Comparison of ENCODE assay signal across 11 cellular contexts in the genomic region with DNA sequence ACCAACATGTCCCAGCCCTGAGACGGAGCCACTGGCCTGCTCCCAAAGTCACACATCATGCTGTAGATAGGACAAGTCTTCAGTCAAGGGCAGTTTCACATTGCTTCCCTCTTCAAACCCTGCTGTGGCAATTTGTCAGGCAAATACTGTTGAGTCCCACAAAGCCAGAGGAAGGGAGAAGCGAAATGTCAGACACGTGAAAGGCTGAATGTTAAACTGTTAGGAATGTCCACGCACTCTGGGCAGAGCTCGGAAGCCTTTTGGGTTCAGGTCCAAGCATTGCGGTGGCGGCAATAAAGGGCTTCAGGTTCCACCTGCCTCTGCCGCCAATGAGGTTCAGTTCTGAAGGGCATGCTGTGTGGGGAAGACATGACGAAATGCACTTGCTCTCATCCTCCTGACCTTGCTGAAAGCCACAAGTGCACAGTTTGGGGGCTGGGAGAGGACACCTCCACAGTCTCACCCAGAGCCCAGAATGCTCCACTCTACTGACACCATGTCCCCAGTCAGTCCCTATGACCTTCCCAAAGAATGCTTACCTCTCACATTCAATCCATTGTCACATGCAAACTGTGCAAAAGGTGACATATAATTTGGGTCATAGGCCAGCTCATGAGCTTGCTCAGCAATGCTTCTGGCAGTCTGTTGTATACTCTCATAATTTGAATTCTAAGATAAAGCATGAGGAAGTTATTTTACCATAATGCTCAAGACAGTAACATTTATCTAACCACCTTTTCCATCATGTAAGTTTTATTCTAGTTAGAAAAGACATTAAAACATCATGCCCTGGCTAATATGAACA. TPM values are rescaled to one million over a fixed set of nuclear protein-coding genes. Genes with fewer than 3 reads are reported as not detected.
A peak's percentile ranks its signal among the peaks of the same experiment; 100 is the strongest.
DNase-seq lines count a peak whose midpoint lies in the region; ATAC-seq and TF ChIP-seq lines count a peak whose summit lies in the region.
"Had no signal": no experiment of that assay in that cellular context is flagged by ENCODE, and none has a peak within 500 bp of the region (broad histone marks: within the 10 kb centered on the region; RNA-seq: fewer than 3 reads in every experiment).

No MANE protein-coding gene starts in this region.

- H3K4me3 Mint-ChIP-seq in CD4-positive, alpha-beta T cell = no peak overlapping the region

- no peak for TF ChIP-seq CTCF in heart right ventricle (IDR thresholded peaks at IDR 0.05)
- peak in 1 of 5 experiments; percentile 14 for TF ChIP-seq CTCF in gastrocnemius medialis (IDR thresholded peaks at IDR 0.05 in 4 of 5, conservative IDR thresholded peaks at IDR 0.05 in 1 of 5)
- no peak for TF ChIP-seq CTCF in CD4-positive, alpha-beta T cell (IDR thresholded peaks at IDR 0.05)

- no peaks in the 10 kb centered on the region for H3K9me3 Mint-ChIP-seq in CD4-positive, alpha-beta T cell

- no peaks in the 10 kb centered on the region for H3K4me1 Mint-ChIP-seq in CD4-positive, alpha-beta T cell (ENCODE audit: low read depth)

- H3K4me3 ChIP-seq in heart right ventricle (no peak overlapping the region), gastrocnemius medialis (peak overlapping the region in 1 of 4 donors; percentile 20)

- no peaks in the 10 kb centered on the region for H3K27me3 Mint-ChIP-seq in CD4-positive, alpha-beta T cell

- H3K36me3 Mint-ChIP-seq in CD4-positive, alpha-beta T cell (ENCODE audit: low read depth) = peaks cover 80% of the 10 kb centered on the region

- H3K27me3 ChIP-seq in heart right ventricle (no peaks in the 10 kb centered on the region), gastrocnemius medialis (no peaks in the 10 kb centered on the region)
- no peaks in the 10 kb centered on the region for H3K27me3 ChIP-seq in CD4-positive, alpha-beta T cell (ENCODE audit: control insufficient read depth, insufficient read depth, low read length)

- WGBS in heart right ventricle, 2 donors = 59 to 67% methylated on average over 9 of the region's 9 CpGs

- CTCF ChIA-PET in CD4-positive, alpha-beta T cell (lab: Charles Lee) = interaction anchor here (1.5 kb wide), 1 partner anchor 87 kb away, joined by 6 read pairs; a partner anchor contains a TSS

- intact Hi-C loops in heart right ventricle (cut with DNase I) = loop anchor here in 2 of 10 donors (5.0 kb wide), 1 partner anchor 44 kb away; a partner anchor contains a TSS
- intact Hi-C loops in gastrocnemius medialis (cut with DNase I; ENCODE audit: low total_unique reads) = loop anchor here (1.0 kb wide), 1 partner anchor 45 kb away; a partner anchor contains a TSS
- intact Hi-C loops in CD4-positive, alpha-beta T cell (cut with DNase I, micrococcal nuclease) = no loop called here

- DNase-seq in HK-2 (ENCODE audit: unreplicated experiment) (peak; percentile 24), SK-MEL-5 (ENCODE audit: low read depth, low spot score) (peak; percentile 62), heart right ventricle (peak; percentile 55 to 62), gastrocnemius medialis (peak; percentile 88 to 98), SW480 (ENCODE audit: low spot score) (no peak), GM19238 (ENCODE audit: insufficient read length, low spot score) (no peak)
- no peak for DNase-seq in CD4-positive, alpha-beta T cell
- DNase-seq: Caco-2, NCI-H2171 had no signal

- in situ Hi-C loops in SK-MEL-5 (cut with HindIII; ENCODE audit: low pct_unique_long_range_greater_than_20kb, low sequenced_read_pairs) = no loop called here
- in situ Hi-C loops in gastrocnemius medialis (cut with MboI; ENCODE audit: low sequenced_read_pairs in 4 of 4) = no loop called here

- no peak overlapping the region for H3K27ac Mint-ChIP-seq in CD4-positive, alpha-beta T cell

- peak; percentile 78 to 92 (median 84) for ATAC-seq in heart right ventricle
- ATAC-seq in gastrocnemius medialis = peak; percentile 81 to 86
- no peak for ATAC-seq in CD4-positive, alpha-beta T cell (ENCODE audit: poor library complexity)
- ATAC-seq in HG02759 (IDR thresholded peaks at IDR 0.05; ENCODE audit: unreplicated experiment) = no peak

- H3K36me3 ChIP-seq in heart right ventricle (peaks cover 0 to 85% (median 16%) of the 10 kb centered on the region in 9 donors), gastrocnemius medialis (peaks cover 0 to 40% of the 10 kb centered on the region in 2 donors)

- H3K4me1 ChIP-seq in heart right ventricle = peaks cover 5 to 79% (median 24%) of the 10 kb centered on the region in 9 donors
- peaks cover 78 to 92% of the 10 kb centered on the region in 2 donors for H3K4me1 ChIP-seq in gastrocnemius medialis

- peak overlapping the region; percentile 64 to 86 (median 81) for H3K27ac ChIP-seq in heart right ventricle
- H3K27ac ChIP-seq in gastrocnemius medialis = peak overlapping the region; percentile 89 to 95 (median 94)
- H3K27ac ChIP-seq in CD4-positive, alpha-beta T cell (ENCODE audit: low read depth, low read length) = no peak overlapping the region

- POLR2A ChIA-PET in CD4-positive, alpha-beta T cell (lab: Charles Lee) = no interaction called here

- H3K9me3 ChIP-seq in heart right ventricle (no peaks in the 10 kb centered on the region), gastrocnemius medialis (no peaks in the 10 kb centered on the region)
- no peaks in the 10 kb centered on the region for H3K9me3 ChIP-seq in CD4-positive, alpha-beta T cell (ENCODE audit: control insufficient read depth, low read length)
- H3K9me3 ChIP-seq: Caco-2 had no signal

- peak; percentile 29 to 43 for TF ChIP-seq POLR2A in gastrocnemius medialis (IDR thresholded peaks at IDR 0.05)

RNA-seq across cellular contexts. Expression of a gene that starts 35.7 kb away (rescaled TPM):
- 0.45 and 0.61 TPM in 2 replicates for total RNA-seq in SK-MEL-5 (2014; rRNA removed; shearing (Covaris generic))
- polyA plus RNA-seq in SK-MEL-5 (2015; cell fraction: cytosol; rRNA removed) = 0.53 and 0.80 TPM in 2 replicates
- polyA plus RNA-seq in SK-MEL-5 (2015; cell fraction: nucleus; rRNA removed) = 0.75 and 1.0 TPM in 2 replicates
- 1 to 10 TPM in 4 of 10 donors, under 1 TPM in 6; 0.23 to 1.6 (median 0.95) TPM for total RNA-seq in heart right ventricle
- 1 to 10 TPM in 1 of 2 donors, not detected in 1; 4.9 TPM for polyA plus RNA-seq in heart right ventricle
- 1 to 10 TPM in 1 of 4 donors, under 1 TPM in 3; 0.12 to 2.0 (median 0.62) TPM for total RNA-seq in gastrocnemius medialis
- under 1 TPM; 0.31 to 0.63 TPM for total RNA-seq in CD4-positive, alpha-beta T cell
- total RNA-seq: H1 had no signal

RNA-seq across cellular contexts. Expression of a gene that starts 35.9 kb away (rescaled TPM):
- total RNA-seq in SK-MEL-5 (2014; rRNA removed; shearing (Covaris generic)) = 62.1 and 76.5 TPM in 2 replicates
- 66.2 and 93.4 TPM in 2 replicates for polyA plus RNA-seq in SK-MEL-5 (2015; cell fraction: cytosol; rRNA removed)
- polyA plus RNA-seq in SK-MEL-5 (2015; cell fraction: nucleus; rRNA removed) = 235 and 333 TPM in 2 replicates
- total RNA-seq in heart right ventricle (100 to 1,000 TPM in 2 of 10 donors, 10 to 100 TPM in 8; 83.7 to 117 (median 91.5) TPM), gastrocnemius medialis (100 to 1,000 TPM in 2 of 4 donors, 10 to 100 TPM in 2; 76.4 to 145 (median 92.9) TPM)
- 100 to 1,000 TPM in 1 of 2 donors, 10 to 100 TPM in 1; 84.0 to 175 TPM for polyA plus RNA-seq in heart right ventricle
- 10 to 100 TPM; 62.5 to 64.9 TPM for total RNA-seq in CD4-positive, alpha-beta T cell

RNA-seq across cellular contexts. Expression of a gene that starts 45.3 kb away (rescaled TPM):
- 18.9 and 21.2 TPM in 2 replicates for total RNA-seq in SK-MEL-5 (2014; rRNA removed; shearing (Covaris generic))
- polyA plus RNA-seq in SK-MEL-5 (2015; cell fraction: cytosol; rRNA removed) = 30.1 and 36.2 TPM in 2 replicates
- 33.7 and 38.1 TPM in 2 replicates for polyA plus RNA-seq in SK-MEL-5 (2015; cell fraction: nucleus; rRNA removed)
- total RNA-seq in heart right ventricle = 100 to 1,000 TPM in 1 of 10 donors, 10 to 100 TPM in 9; 66.0 to 162 (median 79.4) TPM
- polyA plus RNA-seq in heart right ventricle = 10 to 100 TPM; 18.9 to 20.4 TPM
- total RNA-seq in gastrocnemius medialis = 10 to 100 TPM; 27.6 to 85.8 (median 58.4) TPM
- 10 to 100 TPM; 53.8 to 54.8 TPM for total RNA-seq in CD4-positive, alpha-beta T cell

Comparison
In these comparisons a context has a peak if more than half of its experiments do, and no peak if none do; other contexts are left out.
1. DNase-seq: peak in HK-2 (single experiment), SK-MEL-5 (single experiment), heart right ventricle (2 of 2) and gastrocnemius medialis (2 of 2); none in SW480 (single experiment), CD4-positive, alpha-beta T cell (0 of 10) and GM19238 (single experiment).
2. ATAC-seq: peak in heart right ventricle (8 of 8) and gastrocnemius medialis (2 of 2); none in CD4-positive, alpha-beta T cell (single experiment) and HG02759 (single experiment).